1 cellular context compared by ENCODE assay signal in genomic region chr6:125279961-125280360, GRCh38.
TF ChIP-seq lines count a peak whose summit lies in the region.

No MANE protein-coding gene starts in this region.

TF ChIP-seq in K562, 482 proteins besides CTCF, POLR2A, EP300 and RAD21:
- TF ChIP-seq ZBTB12 (CRISPR knock-in tag; IDR thresholded peaks at IDR 0.05) (no peak), JUND (IDR thresholded peaks at IDR 0.05; ENCODE audit: borderline replicate concordance, low read depth, low read length) (no peak), JUND (tag; IDR thresholded peaks at IDR 0.05; ENCODE audit: borderline replicate concordance, low read depth, low read length) (no peak), RBM15 (IDR thresholded peaks at IDR 0.05; ENCODE audit: insufficient read depth, low read length) (no peak), ZNF584 (CRISPR knock-in tag; IDR thresholded peaks at IDR 0.05; ENCODE audit: low read depth) (no peak), TCF7 (IDR thresholded peaks at IDR 0.05; ENCODE audit: borderline replicate concordance) (no peak), BRCA1 (IDR thresholded peaks at IDR 0.05) (no peak), BRCA1 (CRISPR knock-in tag; IDR thresholded peaks at IDR 0.05) (no peak), ZFPM2 (CRISPR knock-in tag; IDR thresholded peaks at IDR 0.05) (no peak), MCM7 (IDR thresholded peaks at IDR 0.05) (no peak), HDAC1 (IDR thresholded peaks at IDR 0.05) (no peak), RBM22 (IDR thresholded peaks at IDR 0.05; ENCODE audit: low read depth, low read length, poor library complexity, severe bottlenecking) (no peak), CBX8 (IDR thresholded peaks at IDR 0.05; ENCODE audit: borderline replicate concordance, extremely low read depth, low read depth, low read length, poor library complexity, severe bottlenecking) (no peak), ZBTB2 (IDR thresholded peaks at IDR 0.05) (no peak), RB1 (IDR thresholded peaks at IDR 0.05; ENCODE audit: low read depth) (no peak), CEBPZ (IDR thresholded peaks at IDR 0.05; ENCODE audit: borderline replicate concordance, low read depth, low read length) (no peak), PYGO2 (tag; IDR thresholded peaks at IDR 0.05) (no peak), ZFX (CRISPR knock-in tag; IDR thresholded peaks at IDR 0.05) (no peak), ZNF695 (CRISPR knock-in tag; IDR thresholded peaks at IDR 0.05) (no peak)
